1 cellular context compared by ENCODE assay signal in the genomic region with DNA sequence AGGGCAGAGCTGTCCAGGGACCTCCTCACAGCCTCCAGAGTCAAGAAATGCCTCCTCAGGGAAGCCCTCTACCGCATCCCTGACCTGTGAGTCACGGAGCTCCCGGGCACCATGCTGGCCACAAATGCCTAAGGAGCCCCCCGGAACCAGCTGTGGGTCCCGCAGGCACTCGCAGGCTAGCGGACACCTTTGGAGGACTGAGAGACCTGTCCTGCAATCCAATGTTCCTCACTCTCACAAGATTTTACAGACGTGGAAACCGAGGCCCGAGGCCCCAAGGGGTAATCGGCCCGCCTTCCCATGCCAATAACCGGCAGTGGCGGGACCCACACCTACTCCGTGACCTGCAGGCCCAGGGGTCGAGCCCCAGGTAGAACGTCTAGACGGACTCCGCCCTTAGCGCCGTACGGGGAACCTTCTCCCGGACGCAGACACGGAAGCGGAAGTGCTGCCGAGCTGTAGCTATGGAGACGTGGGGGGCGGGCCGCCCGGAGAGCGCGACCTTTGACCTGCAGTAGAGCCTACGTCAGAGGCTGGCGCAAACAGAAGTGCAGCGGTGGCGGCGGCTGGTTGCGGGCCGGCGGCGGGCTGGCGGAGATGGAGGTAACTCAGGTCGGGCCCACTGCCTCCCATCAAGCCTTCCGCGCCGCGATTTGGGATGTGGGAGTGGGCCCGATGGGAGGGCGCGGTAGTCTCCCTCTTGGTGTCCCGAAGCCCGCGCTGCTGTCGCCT.
A peak's percentile ranks its signal among the peaks of the same experiment; 100 is the strongest.
TF ChIP-seq lines count a peak whose summit lies in the region.

GCC2 (plus strand) TSS at position 529 of the 732 bp plus-strand sequence; CDS start at position 598, 69 bp downstream.

TF ChIP-seq in HepG2, 621 proteins besides CTCF, POLR2A, EP300 and RAD21 (continued from another document and continues in another):
- TF ChIP-seq HMGXB3 (CRISPR knock-in tag; IDR thresholded peaks at IDR 0.05; ENCODE audit: borderline replicate concordance) (0 out of 2 replicates have a peak, but pooled peaks have one; percentile 18), NR2C2 (CRISPR knock-in tag; IDR thresholded peaks at IDR 0.05; ENCODE audit: borderline replicate concordance) (peak; percentile 100), TBL1XR1 (IDR thresholded peaks at IDR 0.05; ENCODE audit: borderline replicate concordance, low read length, partially characterized antibody) (peak; percentile 81), KDM6A (CRISPR knock-in tag; IDR thresholded peaks at IDR 0.05; ENCODE audit: low read depth) (no peak), ZNF275 (CRISPR knock-in tag; IDR thresholded peaks at IDR 0.05; ENCODE audit: borderline replicate concordance) (peak; percentile 53; the same call in 1 of the 2 replicates), SPEN (CRISPR knock-in tag; IDR thresholded peaks at IDR 0.05; ENCODE audit: low read depth) (peak; percentile 91), HNF1A (IDR thresholded peaks at IDR 0.05; ENCODE audit: low read depth) (no peak), HNF1A (CRISPR knock-in tag; IDR thresholded peaks at IDR 0.05; ENCODE audit: borderline replicate concordance) (peak; percentile 72), ZNF597 (CRISPR knock-in tag; IDR thresholded peaks at IDR 0.05) (no peak), ATF2 (CRISPR knock-in tag; IDR thresholded peaks at IDR 0.05) (peak; percentile 88), KDM1A (CRISPR knock-in tag; IDR thresholded peaks at IDR 0.05) (no peak; the same call in 1 of the 2 replicates), KMT2B (CRISPR knock-in tag; IDR thresholded peaks at IDR 0.05) (peak; percentile 96), PITX1 (CRISPR knock-in tag; IDR thresholded peaks at IDR 0.05) (peak; percentile 67; the same call in 1 of the 2 replicates), ZSCAN20 (CRISPR knock-in tag; IDR thresholded peaks at IDR 0.05; ENCODE audit: borderline replicate concordance) (0 out of 2 replicates have a peak, but pooled peaks have one; percentile 44), ZNF674 (CRISPR knock-in tag; IDR thresholded peaks at IDR 0.05; ENCODE audit: low read depth) (peak; percentile 73; the same call in 1 of the 2 replicates), MYNN (CRISPR knock-in tag; IDR thresholded peaks at IDR 0.05; ENCODE audit: low read depth) (no peak), SNRNP70 (IDR thresholded peaks at IDR 0.05; ENCODE audit: low read depth, low read length) (no peak), ZSCAN30 (CRISPR knock-in tag; IDR thresholded peaks at IDR 0.05) (peak; percentile 66; the same call in 1 of the 2 replicates), ZNF768 (CRISPR knock-in tag; IDR thresholded peaks at IDR 0.05) (peak; percentile 80; the same call in 1 of the 2 replicates), ARNT (IDR thresholded peaks at IDR 0.05) (no peak), GTF2F1 (IDR thresholded peaks at IDR 0.05; ENCODE audit: low read length) (0 out of 2 replicates have a peak, but pooled peaks have one; percentile 18), TMF1 (CRISPR knock-in tag; IDR thresholded peaks at IDR 0.05; ENCODE audit: low read depth) (peak; percentile 88; the same call in 1 of the 2 replicates), HNRNPL (IDR thresholded peaks at IDR 0.05; ENCODE audit: low read depth, low read length) (no peak), ZKSCAN8 (CRISPR knock-in tag; IDR thresholded peaks at IDR 0.05; ENCODE audit: borderline replicate concordance) (peak; percentile 52; the same call in 1 of the 2 replicates), CREB1 (IDR thresholded peaks at IDR 0.05) (peak; percentile 91), CREB1 (CRISPR knock-in tag; IDR thresholded peaks at IDR 0.05) (peak; percentile 95), HDAC2 (CRISPR knock-in tag; IDR thresholded peaks at IDR 0.05) (peak; percentile 91), ZBTB10 (CRISPR knock-in tag; IDR thresholded peaks at IDR 0.05; ENCODE audit: borderline replicate concordance) (peak; percentile 73; the same call in 1 of the 2 replicates), YEATS4 (CRISPR knock-in tag; IDR thresholded peaks at IDR 0.05; ENCODE audit: borderline replicate concordance) (peak; percentile 85), ZNF501 (CRISPR knock-in tag; IDR thresholded peaks at IDR 0.05) (peak; percentile 97), ZNF788 (CRISPR knock-in tag; IDR thresholded peaks at IDR 0.05; ENCODE audit: borderline replicate concordance) (peak; percentile 94), NFE2 (CRISPR knock-in tag; IDR thresholded peaks at IDR 0.05) (no peak)
- TF ChIP-seq, protein P1, sequence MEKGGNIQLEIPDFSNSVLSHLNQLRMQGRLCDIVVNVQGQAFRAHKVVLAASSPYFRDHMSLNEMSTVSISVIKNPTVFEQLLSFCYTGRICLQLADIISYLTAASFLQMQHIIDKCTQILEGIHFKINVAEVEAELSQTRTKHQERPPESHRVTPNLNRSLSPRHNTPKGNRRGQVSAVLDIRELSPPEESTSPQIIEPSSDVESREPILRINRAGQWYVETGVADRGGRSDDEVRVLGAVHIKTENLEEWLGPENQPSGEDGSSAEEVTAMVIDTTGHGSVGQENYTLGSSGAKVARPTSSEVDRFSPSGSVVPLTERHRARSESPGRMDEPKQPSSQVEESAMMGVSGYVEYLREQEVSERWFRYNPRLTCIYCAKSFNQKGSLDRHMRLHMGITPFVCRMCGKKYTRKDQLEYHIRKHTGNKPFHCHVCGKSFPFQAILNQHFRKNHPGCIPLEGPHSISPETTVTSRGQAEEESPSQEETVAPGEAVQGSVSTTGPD (CRISPR knock-in tag; IDR thresholded peaks at IDR 0.05), result peak; percentile 14; the same call in 1 of the 2 replicates
- TF ChIP-seq, protein P2, sequence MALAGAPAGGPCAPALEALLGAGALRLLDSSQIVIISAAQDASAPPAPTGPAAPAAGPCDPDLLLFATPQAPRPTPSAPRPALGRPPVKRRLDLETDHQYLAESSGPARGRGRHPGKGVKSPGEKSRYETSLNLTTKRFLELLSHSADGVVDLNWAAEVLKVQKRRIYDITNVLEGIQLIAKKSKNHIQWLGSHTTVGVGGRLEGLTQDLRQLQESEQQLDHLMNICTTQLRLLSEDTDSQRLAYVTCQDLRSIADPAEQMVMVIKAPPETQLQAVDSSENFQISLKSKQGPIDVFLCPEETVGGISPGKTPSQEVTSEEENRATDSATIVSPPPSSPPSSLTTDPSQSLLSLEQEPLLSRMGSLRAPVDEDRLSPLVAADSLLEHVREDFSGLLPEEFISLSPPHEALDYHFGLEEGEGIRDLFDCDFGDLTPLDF (CRISPR knock-in tag; IDR thresholded peaks at IDR 0.05), result no peak
